In the genomic region with DNA sequence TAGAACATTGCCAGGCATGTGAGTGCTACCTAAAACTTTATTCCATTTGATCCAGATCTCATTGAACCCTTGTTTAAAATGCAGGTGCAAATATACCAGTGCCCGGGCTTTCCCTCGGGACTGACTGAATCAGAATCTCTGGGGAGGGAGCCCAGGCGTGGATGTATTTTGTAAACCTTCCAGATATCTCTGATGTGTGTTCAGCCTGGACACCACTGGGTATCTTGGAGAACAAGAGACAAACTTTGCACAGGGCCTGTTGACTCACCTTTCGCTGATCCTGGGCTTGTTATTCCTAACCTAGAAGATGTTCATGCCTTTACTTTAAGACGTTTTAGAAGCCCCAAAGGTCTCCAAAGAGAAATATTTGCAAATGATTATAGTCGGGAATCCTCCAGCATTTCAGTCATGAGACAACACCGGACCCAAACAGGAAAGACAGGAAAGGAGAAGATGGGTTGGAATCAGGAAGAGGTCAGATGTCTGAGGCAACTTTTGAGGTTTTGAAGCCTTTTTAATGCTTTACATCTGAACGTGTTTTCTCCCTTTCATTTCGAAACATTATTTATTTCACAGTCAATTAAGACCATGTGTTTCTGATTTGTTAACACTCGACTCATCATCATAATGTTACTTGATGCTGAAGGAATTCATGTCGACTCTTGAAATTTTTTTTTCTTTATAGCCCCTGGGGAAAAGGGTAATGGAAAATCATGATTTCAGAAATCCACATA, we compare ENCODE assay signal across 10 cellular contexts.
A peak's percentile ranks its signal among the peaks of the same experiment; 100 is the strongest.
DNase-seq lines count a peak whose midpoint lies in the region; ATAC-seq and TF ChIP-seq lines count a peak whose summit lies in the region.
"Had no signal": no experiment of that assay in that cellular context is flagged by ENCODE, and none has a peak within 500 bp of the region (broad histone marks: within the 10 kb centered on the region; RNA-seq: fewer than 3 reads in every experiment).

No MANE protein-coding gene starts in this region.

- H3K4me3 Mint-ChIP-seq in stimulated activated naive CD8-positive, alpha-beta T cell treated with anti-CD3 and anti-CD28 coated beads, Interleukin-15, amount 100 ng/mL, for 72 hours, result peak overlapping the region; percentile 46 to 54
- H3K4me3 Mint-ChIP-seq in type B pancreatic cell, result no peak overlapping the region
- H3K4me3 Mint-ChIP-seq: activated naive CD4-positive, alpha-beta T cell treated with anti-CD3 and anti-CD28 coated beads for 36 hours had no signal

- no peaks in the 10 kb centered on the region for H3K27me3 ChIP-seq in OCI-LY3 (ENCODE audit: low read depth, low read length)

- H3K4me2 ChIP-seq in OCI-LY3 (ENCODE audit: low read length), result peak overlapping the region; percentile 70

- no peaks in the 10 kb centered on the region for H3K36me3 ChIP-seq in OCI-LY3 (replicated peaks; ENCODE audit: low read depth, low read length)

- peak; percentile 95 for DNase-seq in GM04503 (ENCODE audit: low read depth)
- DNase-seq in foreskin fibroblast, result peak; percentile 70 to 87
- no peak for DNase-seq in stimulated activated naive CD8-positive, alpha-beta T cell treated with anti-CD3 and anti-CD28 coated beads, Interleukin-15, amount 100 ng/mL, for 72 hours
- DNase-seq in type B pancreatic cell (ENCODE audit: extremely low spot score, unreplicated experiment), result no peak
- no peak for DNase-seq in NCI-H1048 (lab: John Stamatoyannopoulos, UW)
- DNase-seq: activated naive CD4-positive, alpha-beta T cell treated with anti-CD3 and anti-CD28 coated beads for 36 hours; GOT3; NCI-H526 treated with DMSO at 0.1 percent for 48 hours had no signal

- H3K9me3 Mint-ChIP-seq in stimulated activated naive CD8-positive, alpha-beta T cell treated with anti-CD3 and anti-CD28 coated beads, Interleukin-15, amount 100 ng/mL, for 72 hours, result no peaks in the 10 kb centered on the region
- no peaks in the 10 kb centered on the region for H3K9me3 Mint-ChIP-seq in type B pancreatic cell
- H3K9me3 Mint-ChIP-seq: activated naive CD4-positive, alpha-beta T cell treated with anti-CD3 and anti-CD28 coated beads for 36 hours had no signal

- peaks cover 92% of the 10 kb centered on the region for H3K4me1 Mint-ChIP-seq in stimulated activated naive CD8-positive, alpha-beta T cell treated with anti-CD3 and anti-CD28 coated beads, Interleukin-15, amount 100 ng/mL, for 72 hours
- H3K4me1 Mint-ChIP-seq in type B pancreatic cell (ENCODE audit: unreplicated experiment), result peaks cover 49% of the 10 kb centered on the region

- no peaks in the 10 kb centered on the region for H3K9me3 ChIP-seq in OCI-LY3 (ENCODE audit: insufficient read depth, low read length)

- no peaks in the 10 kb centered on the region for H3K36me3 Mint-ChIP-seq in type B pancreatic cell

- peak overlapping the region in 1 of 2 donors; percentile 28 for H3K27ac Mint-ChIP-seq in stimulated activated naive CD8-positive, alpha-beta T cell treated with anti-CD3 and anti-CD28 coated beads, Interleukin-15, amount 100 ng/mL, for 72 hours
- no peak overlapping the region for H3K27ac Mint-ChIP-seq in type B pancreatic cell
- H3K27ac Mint-ChIP-seq: activated naive CD4-positive, alpha-beta T cell treated with anti-CD3 and anti-CD28 coated beads for 36 hours had no signal

- H3K79me2 ChIP-seq in OCI-LY3 (ENCODE audit: low read length), result no peaks in the 10 kb centered on the region

- no peak for ATAC-seq in stimulated activated naive CD8-positive, alpha-beta T cell treated with anti-CD3 and anti-CD28 coated beads, Interleukin-15, amount 100 ng/mL, for 72 hours
- ATAC-seq in HG02840 (IDR thresholded peaks at IDR 0.05; ENCODE audit: low FRiP score, unreplicated experiment), result no peak

- H3K27me3 Mint-ChIP-seq in stimulated activated naive CD8-positive, alpha-beta T cell treated with anti-CD3 and anti-CD28 coated beads, Interleukin-15, amount 100 ng/mL, for 72 hours, result no peaks in the 10 kb centered on the region
- peaks cover 19% of the 10 kb centered on the region for H3K27me3 Mint-ChIP-seq in type B pancreatic cell

- peaks cover 75% of the 10 kb centered on the region for H3K4me1 ChIP-seq in OCI-LY3 (ENCODE audit: low read length)

- TF ChIP-seq CTCF in OCI-LY3 (IDR thresholded peaks at IDR 0.05; ENCODE audit: low read depth, low read length), result no peak
- TF ChIP-seq CTCF in foreskin fibroblast (IDR thresholded peaks at IDR 0.05; ENCODE audit: low read depth, low read length), result no peak
- TF ChIP-seq CTCF in type B pancreatic cell (conservative IDR thresholded peaks at IDR 0.05), result no peak

- H3K27ac ChIP-seq in OCI-LY3 (ENCODE audit: low read length), result peak overlapping the region; percentile 55

- H4K20me1 ChIP-seq in OCI-LY3 (ENCODE audit: insufficient read depth, low read length), result no peaks in the 10 kb centered on the region

- no peak overlapping the region for H2AFZ ChIP-seq in OCI-LY3 (ENCODE audit: low read depth, low read length)

- H3K4me3 ChIP-seq in OCI-LY3 (ENCODE audit: low read length) (peak overlapping the region; percentile 40), foreskin fibroblast (ENCODE audit: low read depth in 1 of 2, low read length in 2 of 2) (peak overlapping the region in 1 of 2 donors; percentile 19)

- peak overlapping the region; percentile 24; the same call in 1 of the 2 replicates for H3K9ac ChIP-seq in OCI-LY3 (ENCODE audit: low read length)

Comparison
In these comparisons a context has a peak if more than half of its experiments do, and no peak if none do; other contexts are left out.
1. DNase-seq: peak in GM04503 (single experiment) and foreskin fibroblast (2 of 2); none in stimulated activated naive CD8-positive, alpha-beta T cell treated with anti-CD3 and anti-CD28 coated beads, Interleukin-15, amount 100 ng/mL, for 72 hours (0 of 2), type B pancreatic cell (single experiment) and NCI-H1048 (single experiment).